ENCODE assay signal across 16 cellular contexts in the genomic region with DNA sequence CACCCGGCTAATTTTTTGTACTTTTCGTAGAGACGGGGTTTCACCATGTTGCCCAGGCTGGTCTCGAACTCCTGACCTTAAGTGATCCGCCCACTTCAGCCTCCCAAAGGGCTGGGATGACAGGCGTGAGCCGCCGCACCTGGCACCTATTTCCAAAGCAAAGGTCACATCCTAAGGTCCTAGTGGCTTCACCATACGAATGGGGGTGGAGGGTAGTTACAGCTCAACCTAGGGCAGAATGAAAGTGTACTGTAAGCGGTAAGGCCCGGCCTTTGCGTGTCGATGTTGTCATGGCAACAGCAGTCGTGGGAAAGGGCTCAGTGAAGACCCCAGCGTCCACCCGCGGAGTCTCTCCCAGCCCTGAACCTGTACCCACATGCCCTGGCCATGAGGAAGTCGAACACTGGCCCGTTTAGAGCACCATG. TPM values are rescaled to one million over a fixed set of nuclear protein-coding genes. Genes with fewer than 3 reads are reported as not detected.
A peak's percentile ranks its signal among the peaks of the same experiment; 100 is the strongest.
DNase-seq lines count a peak whose midpoint lies in the region; ATAC-seq, FAIRE-seq and TF ChIP-seq lines count a peak whose summit lies in the region.
"Had no signal": no experiment of that assay in that cellular context is flagged by ENCODE, and none has a peak within 500 bp of the region (broad histone marks: within the 10 kb centered on the region; RNA-seq: fewer than 3 reads in every experiment).

No MANE protein-coding gene starts in this region.

- peak overlapping the region in 3 of 5 experiments; percentile 87 to 91 (median 87) for H3K27ac Mint-ChIP-seq in brain
- H3K27ac Mint-ChIP-seq: activated naive CD8-positive, alpha-beta T cell; activated T-cell treated with anti-CD3 and anti-CD28 coated beads, Interleukin-2, amount 50 U/mL, for 24 hours had no signal

- WGBS in mesodermal cell (ENCODE audit: insufficient coverage in 2 of 2), 2 experiments: 90 to 94% methylated on average over 15 to 19 of the region's 19 CpGs
- WGBS in stomach, 5 donors: 32 to 73% (median 44%) methylated on average over 17 to 19 of the region's 19 CpGs
- WGBS in esophagus squamous epithelium, 2 donors: 57 to 81% methylated on average over 9 to 19 of the region's 19 CpGs

- POLR2A ChIA-PET in RWPE1 (lab: Yijun Ruan, JAX; ENCODE audit: low non-redundant PET): no interaction called here

- H3K27ac ChIP-seq in mesodermal cell (ENCODE audit: low read depth, low read length, severe bottlenecking): peak overlapping the region; percentile 81
- H3K27ac ChIP-seq in stomach: peak overlapping the region; percentile 49 to 99 (median 83)
- no peak overlapping the region for H3K27ac ChIP-seq in esophagus squamous epithelium
- H3K27ac ChIP-seq in RWPE1: no peak overlapping the region
- H3K27ac ChIP-seq: cardiac muscle cell, neutrophil had no signal

- H3K36me3 ChIP-seq in mesodermal cell (ENCODE audit: control insufficient read depth, insufficient read depth, low read length): peaks cover 16% of the 10 kb centered on the region
- H3K36me3 ChIP-seq in stomach: peaks cover 4 to 17% (median 16%) of the 10 kb centered on the region in 4 donors
- peaks cover 4 to 18% (median 6%) of the 10 kb centered on the region in 3 donors for H3K36me3 ChIP-seq in esophagus squamous epithelium

- H3K27me3 ChIP-seq in stomach (peaks cover 0 to 3% (median under 1%) of the 10 kb centered on the region in 3 donors), esophagus squamous epithelium (no peaks in the 10 kb centered on the region)
- H3K27me3 ChIP-seq: cardiac muscle cell, neutrophil had no signal

- H3K9me3 ChIP-seq in mesodermal cell (ENCODE audit: control insufficient read depth, low read length) (no peaks in the 10 kb centered on the region), stomach (no peaks in the 10 kb centered on the region), esophagus squamous epithelium (no peaks in the 10 kb centered on the region)
- H3K9me3 ChIP-seq: neutrophil had no signal

- H3K4me3 ChIP-seq in mesodermal cell (ENCODE audit: extremely low read depth, insufficient read depth, low read length, poor library complexity, severe bottlenecking) (no peak overlapping the region), stomach (no peak overlapping the region), esophagus squamous epithelium (no peak overlapping the region)
- H3K4me3 ChIP-seq: cardiac muscle cell had no signal

- no peaks in the 10 kb centered on the region for H3K9me3 Mint-ChIP-seq in brain
- H3K9me3 Mint-ChIP-seq: activated T-cell treated with anti-CD3 and anti-CD28 coated beads, Interleukin-2, amount 50 U/mL, for 24 hours had no signal

- no peak for TF ChIP-seq POLR2A in stomach (IDR thresholded peaks at IDR 0.05)
- no peak for TF ChIP-seq POLR2A in esophagus squamous epithelium (IDR thresholded peaks at IDR 0.05)

- no peak for ATAC-seq in HG03442 (IDR thresholded peaks at IDR 0.05; ENCODE audit: unreplicated experiment)

- H3K4me1 Mint-ChIP-seq in brain: peaks cover 53% of the 10 kb centered on the region

- H3K27me3 Mint-ChIP-seq in brain: peaks cover 10% of the 10 kb centered on the region
- H3K27me3 Mint-ChIP-seq: activated naive CD8-positive, alpha-beta T cell; activated T-cell treated with anti-CD3 and anti-CD28 coated beads, Interleukin-2, amount 50 U/mL, for 24 hours had no signal

- TF ChIP-seq EP300 in stomach (IDR thresholded peaks at IDR 0.05): no peak

- intact Hi-C loops in stomach (cut with DNase I; ENCODE audit: low total_unique reads): no loop called here
- intact Hi-C loops in esophagus squamous epithelium (cut with DNase I): no loop called here

- H3K4me1 ChIP-seq in mesodermal cell (ENCODE audit: control insufficient read depth, insufficient read depth, low read length, poor library complexity, severe bottlenecking) (peaks cover 16% of the 10 kb centered on the region), stomach (peaks cover 30 to 60% (median 56%) of the 10 kb centered on the region in 4 donors), esophagus squamous epithelium (peaks cover 19 to 41% (median 22%) of the 10 kb centered on the region in 3 donors)

- DNase-seq in HT-29 (ENCODE audit: low spot score): peak; percentile 79
- no peak for DNase-seq in stomach
- DNase-seq in esophagus squamous epithelium (lab: John Stamatoyannopoulos, UW): no peak
- DNase-seq in RWPE1 (ENCODE audit: low spot score): no peak
- no peak for DNase-seq in frontal cortex (ENCODE audit: low spot score in 2 of 2)
- DNase-seq: activated T-cell treated with anti-CD3 and anti-CD28 coated beads, Interleukin-2, amount 50 U/mL, for 24 hours; foreskin fibroblast had no signal

- CTCF ChIA-PET in RWPE1 (lab: Yijun Ruan, JAX): interaction anchor here (0.6 kb wide), 1 partner anchor 216 kb away, joined by 3 read pairs; no protein-coding TSS in a partner anchor

- peaks cover 13% of the 10 kb centered on the region for H3K36me3 Mint-ChIP-seq in brain
- H3K36me3 Mint-ChIP-seq: activated naive CD8-positive, alpha-beta T cell had no signal

- TF ChIP-seq CTCF in brain (conservative IDR thresholded peaks at IDR 0.05): no peak
- TF ChIP-seq CTCF in stomach (IDR thresholded peaks at IDR 0.05): no peak
- TF ChIP-seq CTCF in esophagus squamous epithelium (IDR thresholded peaks at IDR 0.05): no peak
- no peak for TF ChIP-seq CTCF in RWPE1 (conservative IDR thresholded peaks at IDR 0.05; ENCODE audit: low read depth)

- FAIRE-seq in frontal cortex (lab: Jason Lieb, UNC): no peak
- FAIRE-seq: D721Med, GM18507, urothelium cell line had no signal

- peak overlapping the region in 3 of 5 experiments; percentile 22 to 93 (median 56) for H3K4me3 Mint-ChIP-seq in brain
- H3K4me3 Mint-ChIP-seq: activated T-cell treated with anti-CD3 and anti-CD28 coated beads, Interleukin-2, amount 50 U/mL, for 24 hours had no signal

RNA-seq across cellular contexts. Expression of a gene that starts 1.6 kb away (rescaled TPM):
- 15.2 and 21.6 TPM in 2 replicates for total RNA-seq in HT-29 (2014; rRNA removed; shearing (Covaris generic))
- polyA plus RNA-seq in brain (ENCODE audit: insufficient read depth, low read depth, low replicate concordance): 2.4 TPM
- polyA plus RNA-seq in mesodermal cell (2013, experiment 1 of 2): 9.7 TPM
- polyA plus RNA-seq in mesodermal cell (2013, experiment 2 of 2): 9.4 TPM
- total RNA-seq in stomach: 10 to 100 TPM in 3 of 5 donors, 1 to 10 TPM in 2; 2.3 to 26.6 (median 14.2) TPM
- 1 to 10 TPM; 3.9 to 6.5 (median 5.5) TPM for polyA plus RNA-seq in stomach
- total RNA-seq in esophagus squamous epithelium: 10 to 100 TPM in 1 of 4 donors, 1 to 10 TPM in 3; 4.0 to 13.0 (median 6.9) TPM
- 13.9 TPM for total RNA-seq in frontal cortex

RNA-seq across cellular contexts. Expression of a gene that starts 6.1 kb away (rescaled TPM):
- 1.9 and 3.7 TPM in 2 replicates for total RNA-seq in HT-29 (2014; rRNA removed; shearing (Covaris generic))
- polyA plus RNA-seq in brain (ENCODE audit: insufficient read depth, low read depth, low replicate concordance) (not detected), stomach (under 1 TPM in 2 of 3 donors, not detected in 1; 0.31 to 0.65 TPM)
- not detected for polyA plus RNA-seq in mesodermal cell (2013, experiment 1 of 2)
- polyA plus RNA-seq in mesodermal cell (2013, experiment 2 of 2): not detected
- total RNA-seq in stomach (1 to 10 TPM in 1 of 5 donors, not detected in 4; 7.0 TPM), esophagus squamous epithelium (under 1 TPM in 1 of 4 donors, not detected in 3; 0.76 TPM), frontal cortex (not detected)

RNA-seq across cellular contexts. Expression of a gene that starts 22.4 kb away (rescaled TPM):
- 535 and 538 TPM in 2 replicates for total RNA-seq in HT-29 (2014; rRNA removed; shearing (Covaris generic))
- polyA plus RNA-seq in brain (ENCODE audit: insufficient read depth, low read depth, low replicate concordance) (60.1 TPM), stomach (10 to 100 TPM; 16.0 to 30.5 (median 29.4) TPM)
- polyA plus RNA-seq in mesodermal cell (2013, experiment 1 of 2): 2.2 TPM
- 1.7 TPM for polyA plus RNA-seq in mesodermal cell (2013, experiment 2 of 2)
- total RNA-seq in stomach (100 to 1,000 TPM in 1 of 5 donors, 10 to 100 TPM in 2, 1 to 10 TPM in 2; 2.2 to 169 (median 18.5) TPM), esophagus squamous epithelium (10 to 100 TPM in 2 of 4 donors, 1 to 10 TPM in 2; 6.0 to 13.7 (median 9.9) TPM), frontal cortex (33.8 TPM)

Comparison
In these comparisons a context has a peak if more than half of its experiments do, and no peak if none do; other contexts are left out.
1. H3K27ac ChIP-seq: peak in mesodermal cell (single experiment) and stomach (5 of 5); none in esophagus squamous epithelium (0 of 4) and RWPE1 (single experiment).